ENCODE assay signal across 8 cellular contexts in genomic region chr10:73906524-73907447, GRCh38. TPM values are rescaled to one million over a fixed set of nuclear protein-coding genes. Genes with fewer than 3 reads are reported as not detected.
DNase-seq lines count a peak whose midpoint lies in the region; TF ChIP-seq lines count a peak whose summit lies in the region.

No MANE protein-coding gene starts in this region.

- no peak for TF ChIP-seq CTCF in AG04450 (IDR thresholded peaks at IDR 0.05; ENCODE audit: low read depth, low read length)
- no peak for TF ChIP-seq CTCF in adrenal gland (IDR thresholded peaks at IDR 0.05)
- TF ChIP-seq CTCF in stomach (IDR thresholded peaks at IDR 0.05) = no peak
- TF ChIP-seq CTCF in dorsolateral prefrontal cortex (IDR thresholded peaks at IDR 0.05 in 54 of 56, conservative IDR thresholded peaks at IDR 0.05 in 2 of 56; ENCODE audit: low read depth in 1 of 56, partially characterized antibody in 56 of 56) = no peak

- H3K9me3 ChIP-seq in AG04450 (ENCODE audit: control insufficient read depth, insufficient read depth, low read length) (no peaks in the 10 kb centered on the region), adrenal gland (replicated peaks in 1 of 3) (no peaks in the 10 kb centered on the region), iPS-20b (ENCODE audit: insufficient read depth, low read depth, low read length) (no peaks in the 10 kb centered on the region), stomach (no peaks in the 10 kb centered on the region)

- POLR2A ChIA-PET in AG04450 (lab: Yijun Ruan, JAX) = interaction anchor here (0.6 to 6.2 kb wide), 11 partner anchors 9 to 160 kb away, joined by 3 to 81 read pairs (median 6); partner anchors contain the start of gene VCL

- H3K4me3 ChIP-seq in AG04450 (ENCODE audit: low read depth, low read length) (peak overlapping the region; percentile 45), adrenal gland (no peak overlapping the region), iPS-20b (ENCODE audit: low read length) (peak overlapping the region; percentile 44; the same call in 1 of the 2 replicates), stomach (no peak overlapping the region), dorsolateral prefrontal cortex (no peak overlapping the region)

- no peaks in the 10 kb centered on the region for H3K27me3 ChIP-seq in AG04450 (ENCODE audit: control insufficient read depth, insufficient read depth, low read length)
- H3K27me3 ChIP-seq in adrenal gland = peaks cover 3% of the 10 kb centered on the region
- H3K27me3 ChIP-seq in iPS-20b (ENCODE audit: insufficient read depth, low read length) = peaks cover 26% of the 10 kb centered on the region
- peaks cover 0 to 22% (median 13%) of the 10 kb centered on the region in 3 donors for H3K27me3 ChIP-seq in stomach
- H3K27me3 ChIP-seq in dorsolateral prefrontal cortex = peaks cover 0 to 39% (median 8%) of the 10 kb centered on the region in 45 donors

- CTCF ChIA-PET in AG04450 (lab: Charles Lee) = interaction anchor here (0.7 to 2.9 kb wide), 4 partner anchors 20 to 123 kb away, joined by 3 to 19 read pairs (median 8); no protein-coding TSS in a partner anchor

- TF ChIP-seq EP300 in stomach (IDR thresholded peaks at IDR 0.05) = no peak

- no peak for TF ChIP-seq POLR2A in adrenal gland (IDR thresholded peaks at IDR 0.05)
- no peak for TF ChIP-seq POLR2A in stomach (IDR thresholded peaks at IDR 0.05)

- intact Hi-C loops in adrenal gland (cut with DNase I) (no loop called here), stomach (cut with DNase I; ENCODE audit: low total_unique reads) (no loop called here), dorsolateral prefrontal cortex (cut with DNase I) (no loop called here)

- H3K27ac ChIP-seq in AG04450 (ENCODE audit: low read depth, low read length) = peak overlapping the region; percentile 100
- peak overlapping the region in 3 of 5 donors; percentile 60 to 86 (median 69) for H3K27ac ChIP-seq in adrenal gland
- H3K27ac ChIP-seq in iPS-20b (ENCODE audit: low read length) = peak overlapping the region; percentile 82
- H3K27ac ChIP-seq in stomach = peak overlapping the region; percentile 69 to 84 (median 82)
- H3K27ac ChIP-seq in dorsolateral prefrontal cortex = peak overlapping the region in 12 of 59 donors; percentile 2 to 70 (median 39)

- peak overlapping the region; percentile 35; the same call in 1 of the 2 replicates for H3K9ac ChIP-seq in iPS-20b (ENCODE audit: low read depth, low read length)

- 51 to 59% (median 56%) methylated on average over 6 to 8 of the region's 8 CpGs for WGBS in adrenal gland, 4 donors
- WGBS in stomach, 5 donors = 38 to 69% (median 65%) methylated on average over 8 of the region's 8 CpGs

- H3K4me1 ChIP-seq in adrenal gland (replicated peaks in 1 of 2) = peaks cover 0 to 23% of the 10 kb centered on the region in 2 donors
- H3K4me1 ChIP-seq in iPS-20b (ENCODE audit: insufficient read depth, low read length) = peaks cover 35% of the 10 kb centered on the region
- peaks cover 16 to 59% (median 40%) of the 10 kb centered on the region in 4 donors for H3K4me1 ChIP-seq in stomach

- H3K36me3 ChIP-seq in adrenal gland (replicated peaks in 1 of 2) = no peaks in the 10 kb centered on the region
- H3K36me3 ChIP-seq in iPS-20b (ENCODE audit: insufficient read depth, low read depth, low read length) = no peaks in the 10 kb centered on the region
- H3K36me3 ChIP-seq in stomach = no peaks in the 10 kb centered on the region

- DNase-seq in AG04450 (ENCODE audit: low read depth, low spot score) (peak; percentile 99), Kasumi-1 (lab: John Stamatoyannopoulos, UW) (peak; percentile 96), adrenal gland (peak in 6 of 7 donors; percentile 49 to 78 (median 60)), stomach (no peak), globus pallidus (ENCODE audit: low spot score) (no peak), dorsolateral prefrontal cortex (no peak)
- DNase-seq in stimulated activated naive CD4-positive, alpha-beta T cell treated with Interleukin-2 at 50 U/mL for 16 hours (lab: John Stamatoyannopoulos, UW) = no peak

RNA-seq across cellular contexts. Expression of gene PLAU, which starts 4.1 kb away (rescaled TPM):
- polyA plus RNA-seq in AG04450 (2011; rRNA removed) (241 and 329 TPM in 2 replicates), adrenal gland (10 to 100 TPM in 1 of 3 donors, 1 to 10 TPM in 2; 2.6 to 19.4 (median 3.7) TPM), stomach (10 to 100 TPM in 1 of 3 donors, 1 to 10 TPM in 2; 9.6 to 39.5 (median 9.9) TPM)
- polyA minus RNA-seq in AG04450 (2011; rRNA and poly(A)+ RNA removed) = 140 and 188 TPM in 2 replicates
- total RNA-seq in adrenal gland (10 to 100 TPM in 2 of 8 donors, 1 to 10 TPM in 6; 2.2 to 10.6 (median 7.5) TPM), stomach (10 to 100 TPM in 2 of 5 donors, 1 to 10 TPM in 2, not detected in 1; 5.5 to 16.1 (median 9.3) TPM), dorsolateral prefrontal cortex (1 to 10 TPM in 88 of 120 experiments, under 1 TPM in 31, not detected in 1; 0.37 to 7.2 (median 1.4) TPM)

RNA-seq across cellular contexts. Expression of gene CAMK2G, which starts 32.4 kb away (rescaled TPM):
- polyA plus RNA-seq in AG04450 (2011; rRNA removed) = 22.3 and 23.7 TPM in 2 replicates
- 28.5 and 28.7 TPM in 2 replicates for polyA minus RNA-seq in AG04450 (2011; rRNA and poly(A)+ RNA removed)
- 10 to 100 TPM; 12.7 to 27.3 (median 21.3) TPM for total RNA-seq in adrenal gland
- polyA plus RNA-seq in adrenal gland = 10 to 100 TPM; 16.3 to 19.7 (median 19.7) TPM
- 10 to 100 TPM; 28.8 to 93.3 (median 31.9) TPM for total RNA-seq in stomach
- 10 to 100 TPM in 2 of 3 donors, 1 to 10 TPM in 1; 7.5 to 22.8 (median 11.0) TPM for polyA plus RNA-seq in stomach
- 100 to 1,000 TPM; 132 to 380 (median 250) TPM for total RNA-seq in dorsolateral prefrontal cortex

Comparison
In these comparisons a context has a peak if more than half of its experiments do, and no peak if none do; other contexts are left out.
1. DNase-seq: peak in AG04450 (single experiment), Kasumi-1 (2 of 2) and adrenal gland (6 of 7); none in stomach (single experiment), globus pallidus (single experiment), dorsolateral prefrontal cortex (0 of 10) and stimulated activated naive CD4-positive, alpha-beta T cell treated with Interleukin-2 at 50 U/mL for 16 hours (single experiment).
2. H3K4me3 ChIP-seq: peak in AG04450 (single experiment) and iPS-20b (single experiment); none in adrenal gland (0 of 4), stomach (0 of 4) and dorsolateral prefrontal cortex (0 of 59).